Comparison of ENCODE assay signal across 15 cellular contexts in genomic region chr7:22814261-22815208, GRCh38. TPM values are rescaled to one million over a fixed set of nuclear protein-coding genes. Genes with fewer than 3 reads are reported as not detected.
DNase-seq lines count a peak whose midpoint lies in the region; ATAC-seq and TF ChIP-seq lines count a peak whose summit lies in the region.
"Had no signal": no experiment of that assay in that cellular context is flagged by ENCODE, and none has a peak within 500 bp of the region (broad histone marks: within the 10 kb centered on the region; RNA-seq: fewer than 3 reads in every experiment).

No MANE protein-coding gene starts in this region.

- 84% methylated on average over 10 of the region's 10 CpGs for WGBS in liver
- 73 to 89% (median 84%) methylated on average over 9 to 10 of the region's 10 CpGs for WGBS in stomach, 5 donors

- H3K4me3 ChIP-seq in liver (ENCODE audit: low read depth in 1 of 3, low read length in 3 of 3) (no peak overlapping the region), stomach (no peak overlapping the region)
- H3K4me3 ChIP-seq: HAP-1, spleen had no signal

- H3K9ac ChIP-seq in liver (ENCODE audit: low read depth in 1 of 2, low read length in 2 of 2), result no peak overlapping the region

- TF ChIP-seq EP300 in stomach (IDR thresholded peaks at IDR 0.05), result no peak

- H3K4me1 ChIP-seq in liver (ENCODE audit: control insufficient read depth in 4 of 4, insufficient read depth in 4 of 4, low read length in 3 of 4), result peaks cover 0 to 2% (median 0%) of the 10 kb centered on the region in 4 donors
- H3K4me1 ChIP-seq in stomach, result peaks cover 0 to 21% (median 11%) of the 10 kb centered on the region in 4 donors

- H3K27ac ChIP-seq in liver (ENCODE audit: low read depth in 1 of 2, low read length in 2 of 2) (no peak overlapping the region), stomach (no peak overlapping the region)
- H3K27ac ChIP-seq: spleen had no signal

- no peak for TF ChIP-seq RAD21 in liver (IDR thresholded peaks at IDR 0.05)

- H3K36me3 ChIP-seq in liver (ENCODE audit: control insufficient read depth in 4 of 4, insufficient read depth in 3 of 4, low read depth in 1 of 4, low read length in 3 of 4), result peaks cover 1 to 30% (median 28%) of the 10 kb centered on the region in 4 donors
- H3K36me3 ChIP-seq in stomach, result peaks cover 9 to 72% (median 66%) of the 10 kb centered on the region in 4 donors

- TF ChIP-seq CTCF in liver (IDR thresholded peaks at IDR 0.05; ENCODE audit: low read depth, low read length, missing input control) (no peak), stomach (IDR thresholded peaks at IDR 0.05) (no peak)

- no peak for TF ChIP-seq POLR2A in stomach (IDR thresholded peaks at IDR 0.05)

- ATAC-seq in GM21529 (IDR thresholded peaks at IDR 0.05; ENCODE audit: unreplicated experiment) (no peak), esophagus mucosa (no peak)

- DNase-seq in ELR (ENCODE audit: low read depth) (peak; percentile 72), HT1080 (ENCODE audit: low read depth) (peak; percentile 68), amniotic epithelial cell (ENCODE audit: low read depth) (peak; percentile 61), C1 segment of cervical spinal cord (lab: John Stamatoyannopoulos, UW) (no peak), stomach (no peak)
- DNase-seq: erythroblast; GDM1; kidney glomerular epithelial cell; NCI-H1048; spleen; stimulated activated CD8-positive, alpha-beta memory T cell treated with anti-CD3 and anti-CD28 coated beads, Interleukin-4, amount 100 ng/mL, for 48 hours had no signal

- no peaks in the 10 kb centered on the region for H3K9me3 ChIP-seq in liver (ENCODE audit: control insufficient read depth in 4 of 4, low read length in 3 of 4)
- H3K9me3 ChIP-seq in stomach, result no peaks in the 10 kb centered on the region
- H3K9me3 ChIP-seq: HAP-1, spleen had no signal

- no peaks in the 10 kb centered on the region for H3K27me3 ChIP-seq in liver (ENCODE audit: control insufficient read depth in 4 of 4, insufficient read depth in 4 of 4, low read length in 3 of 4)
- H3K27me3 ChIP-seq in stomach, result no peaks in the 10 kb centered on the region
- H3K27me3 ChIP-seq: spleen had no signal

- intact Hi-C loops in stomach (cut with DNase I; ENCODE audit: low total_unique reads), result no loop called here

TF ChIP-seq in liver, 16 proteins besides CTCF, POLR2A, EP300 and RAD21:
- TF ChIP-seq HNF4G (IDR thresholded peaks at IDR 0.05), result no peak
- TF ChIP-seq JUND (IDR thresholded peaks at IDR 0.05), result peak; percentile 20 to 36

RNA-seq across cellular contexts. Expression of gene TOMM7, which starts 8.1 kb away (rescaled TPM):
- 117 and 160 TPM in 2 replicates for total RNA-seq in HT1080 (2014; rRNA removed; shearing (Covaris generic))
- polyA plus RNA-seq in HT1080 (2015; cell fraction: cytosol; rRNA removed), result 116 and 169 TPM in 2 replicates
- polyA plus RNA-seq in HT1080 (2015; cell fraction: nucleus; rRNA removed), result 39.9 and 48.7 TPM in 2 replicates
- total RNA-seq in liver, result 10 to 100 TPM; 39.2 to 73.7 TPM
- 100 to 1,000 TPM; 200 to 271 TPM for polyA plus RNA-seq in liver
- 100 to 1,000 TPM in 4 of 5 donors, 10 to 100 TPM in 1; 29.8 to 249 (median 153) TPM for total RNA-seq in stomach
- 100 to 1,000 TPM; 394 to 539 (median 412) TPM for polyA plus RNA-seq in stomach
- 253 TPM for total RNA-seq in esophagus mucosa

Comparison
In these comparisons a context has a peak if more than half of its experiments do, and no peak if none do; other contexts are left out.
1. DNase-seq: peak in ELR (single experiment), HT1080 (single experiment) and amniotic epithelial cell (single experiment); none in C1 segment of cervical spinal cord (0 of 14) and stomach (single experiment).